ENCODE assay signal across 9 cellular contexts in genomic region chr1:20666804-20667203, GRCh38. TPM values are rescaled to one million over a fixed set of nuclear protein-coding genes. Genes with fewer than 3 reads are reported as not detected.
DNase-seq lines count a peak whose midpoint lies in the region; ATAC-seq and TF ChIP-seq lines count a peak whose summit lies in the region.
"Had no signal": no experiment of that assay in that cellular context is flagged by ENCODE, and none has a peak within 500 bp of the region (broad histone marks: within the 10 kb centered on the region; RNA-seq: fewer than 3 reads in every experiment).

No MANE protein-coding gene starts in this region.

- no peaks in the 10 kb centered on the region for H3K79me2 ChIP-seq in GM23248 (ENCODE audit: insufficient read depth)

- no peaks in the 10 kb centered on the region; the same call in 1 of the 2 replicates for H3K4me1 ChIP-seq in BE2C
- H3K4me1 ChIP-seq in GM23248 (ENCODE audit: insufficient read depth), result no peaks in the 10 kb centered on the region
- H3K4me1 ChIP-seq in colonic mucosa, result no peaks in the 10 kb centered on the region

- no peaks in the 10 kb centered on the region for H3K27me3 ChIP-seq in BE2C
- no peaks in the 10 kb centered on the region for H3K27me3 ChIP-seq in GM23248 (replicated peaks; ENCODE audit: insufficient read depth)
- no peaks in the 10 kb centered on the region for H3K27me3 ChIP-seq in colonic mucosa

- 92 to 100% methylated on average over 1 of the region's 1 CpG for WGBS in GM23248 (ENCODE audit: low coverage in 1 of 2, low lambda C conversion rate in 2 of 2, missing lambda C conversion rate in 2 of 2), 2 experiments

- no peaks in the 10 kb centered on the region for H3K9me2 ChIP-seq in GM23248 (ENCODE audit: insufficient read depth)

- no peak for ATAC-seq in HG02763 (IDR thresholded peaks at IDR 0.05; ENCODE audit: unreplicated experiment)

- in situ Hi-C loops in GM23248 (cut with MboI), result no loop called here

- no peaks in the 10 kb centered on the region for H3K9me3 ChIP-seq in BE2C
- no peaks in the 10 kb centered on the region for H3K9me3 ChIP-seq in GM23248 (ENCODE audit: low read depth)
- no peaks in the 10 kb centered on the region for H3K9me3 ChIP-seq in colonic mucosa

- H3K4me3 ChIP-seq in BE2C (ENCODE audit: low read depth, low read length) (no peak overlapping the region), GM23248 (no peak overlapping the region), fibroblast of pulmonary artery (replicated peaks; ENCODE audit: low read depth, low read length) (no peak overlapping the region), colonic mucosa (no peak overlapping the region)

- H3K27ac ChIP-seq in GM23248, result no peak overlapping the region
- no peak overlapping the region for H3K27ac ChIP-seq in colonic mucosa

- peak overlapping the region; percentile 26; the same call in 1 of the 2 replicates for H2AFZ ChIP-seq in GM23248

- intact Hi-C loops in colonic mucosa (cut with DNase I), result no loop called here

- TF ChIP-seq CTCF in BE2C (IDR thresholded peaks at IDR 0.05; ENCODE audit: low read depth, low read length), result no peak
- no peak for TF ChIP-seq CTCF in fibroblast of pulmonary artery (IDR thresholded peaks at IDR 0.05; ENCODE audit: low read length, missing control alignments)
- no peak for TF ChIP-seq CTCF in colonic mucosa (IDR thresholded peaks at IDR 0.05)

- no peaks in the 10 kb centered on the region for H3F3A ChIP-seq in GM23248 (ENCODE audit: insufficient read depth)

- H4K20me1 ChIP-seq in GM23248 (ENCODE audit: insufficient read depth), result no peaks in the 10 kb centered on the region

- H3K9ac ChIP-seq in GM23248, result no peak overlapping the region
- no peak overlapping the region for H3K9ac ChIP-seq in colonic mucosa (ENCODE audit: low read depth in 2 of 2, low read length in 2 of 2)

- H3K36me3 ChIP-seq in BE2C, result no peaks in the 10 kb centered on the region
- H3K36me3 ChIP-seq in GM23248 (ENCODE audit: low read depth), result no peaks in the 10 kb centered on the region
- H3K36me3 ChIP-seq in colonic mucosa, result no peaks in the 10 kb centered on the region

- H3K4me2 ChIP-seq in GM23248 (ENCODE audit: unreplicated experiment), result no peak overlapping the region

- DNase-seq in BE2C (peak; percentile 49), GM23248 (peak; percentile 20), SHP77 (lab: John Stamatoyannopoulos, UW) (peak; percentile 57 to 68), fibroblast of pulmonary artery (ENCODE audit: low read depth) (peak; percentile 6), NCI-H2107 (lab: John Stamatoyannopoulos, UW) (no peak), colonic mucosa (no peak), NCI-H1436 (lab: John Stamatoyannopoulos, UW) (no peak)
- DNase-seq: activated effector memory CD4-positive, alpha-beta T cell treated with Interleukin-2 at 50 U/mL for 16 hours had no signal

RNA-seq across cellular contexts. Expression of gene DDOST, which starts 5.6 kb away (rescaled TPM):
- 236 TPM for polyA plus RNA-seq in BE2C (2012; ENCODE audit: insufficient read depth, insufficient read length, low read depth)
- 354 and 356 TPM in 2 replicates for total RNA-seq in GM23248 (2014; rRNA removed; shearing (Covaris generic))
- 348 and 359 TPM in 2 replicates for polyA plus RNA-seq in GM23248 (2016; fragmentation: Nextera tagmentation; extraction: Ambion mirVana)
- 100 to 1,000 TPM; 233 to 364 TPM for total RNA-seq in colonic mucosa

RNA-seq across cellular contexts. Expression of gene PINK1, which starts 33.5 kb away (rescaled TPM):
- polyA plus RNA-seq in BE2C (2012; ENCODE audit: insufficient read depth, insufficient read length, low read depth), result 10.0 TPM
- 141 and 151 TPM in 2 replicates for total RNA-seq in GM23248 (2014; rRNA removed; shearing (Covaris generic))
- polyA plus RNA-seq in GM23248 (2016; fragmentation: Nextera tagmentation; extraction: Ambion mirVana), result 102 and 104 TPM in 2 replicates
- 100 to 1,000 TPM in 1 of 2 donors, 10 to 100 TPM in 1; 49.7 to 119 TPM for total RNA-seq in colonic mucosa

RNA-seq across cellular contexts. Expression of gene KIF17, which starts 51.0 kb away (rescaled TPM):
- 0.85 TPM for polyA plus RNA-seq in BE2C (2012; ENCODE audit: insufficient read depth, insufficient read length, low read depth)
- 0.11 TPM in 1 of 2 replicates, not detected in the other for total RNA-seq in GM23248 (2014; rRNA removed; shearing (Covaris generic))
- polyA plus RNA-seq in GM23248 (2016; fragmentation: Nextera tagmentation; extraction: Ambion mirVana), result 0.10 and 0.31 TPM in 2 replicates
- 1 to 10 TPM in 1 of 2 donors, under 1 TPM in 1; 0.27 to 1.4 TPM for total RNA-seq in colonic mucosa

Comparison
In these comparisons a context has a peak if more than half of its experiments do, and no peak if none do; other contexts are left out.
1. DNase-seq: peak in BE2C (single experiment), GM23248 (single experiment), SHP77 (2 of 2) and fibroblast of pulmonary artery (single experiment); none in NCI-H2107 (single experiment), colonic mucosa (single experiment) and NCI-H1436 (single experiment).